9 cellular contexts compared by ENCODE assay signal in genomic region chr9:107504585-107505455, GRCh38. TPM values are rescaled to one million over a fixed set of nuclear protein-coding genes. Genes with fewer than 3 reads are reported as not detected.
DNase-seq lines count a peak whose midpoint lies in the region; ATAC-seq and TF ChIP-seq lines count a peak whose summit lies in the region.
"Had no signal": no experiment of that assay in that cellular context is flagged by ENCODE, and none has a peak within 500 bp of the region (broad histone marks: within the 10 kb centered on the region; RNA-seq: fewer than 3 reads in every experiment).

No MANE protein-coding gene starts in this region.

- DNase-seq in NCI-H146 (lab: John Stamatoyannopoulos, UW) (peak; percentile 31), NCI-H146 treated with DMSO at 0.1 percent for 48 hours (lab: John Stamatoyannopoulos, UW; ENCODE audit: unreplicated experiment) (no peak), left ventricle myocardium inferior (no peak), upper lobe of left lung (peak in 1 of 2 donors; percentile 59)
- DNase-seq in stimulated activated naive CD4-positive, alpha-beta T cell (lab: John Stamatoyannopoulos, UW) = no peak
- no peak for DNase-seq in activated CD4-positive, alpha-beta T cell treated with anti-CD3 and anti-CD28 coated beads for 1 hour
- DNase-seq: stimulated activated naive CD4-positive, alpha-beta T cell treated with Interleukin-2 at 50 U/mL for 16 hours had no signal

- no peak overlapping the region for H3K4me3 ChIP-seq in left ventricle myocardium inferior
- H3K4me3 ChIP-seq in upper lobe of left lung = no peak overlapping the region

- H3K36me3 ChIP-seq in left ventricle myocardium inferior = no peaks in the 10 kb centered on the region
- H3K36me3 ChIP-seq in upper lobe of left lung = no peaks in the 10 kb centered on the region

- 63 to 67% methylated on average over 7 of the region's 7 CpGs for WGBS in upper lobe of left lung, 2 donors

- H3K9me3 ChIP-seq in left ventricle myocardium inferior (replicated peaks) (no peaks in the 10 kb centered on the region), upper lobe of left lung (no peaks in the 10 kb centered on the region)

- TF ChIP-seq EP300 in upper lobe of left lung (IDR thresholded peaks at IDR 0.05) = no peak

- no peaks in the 10 kb centered on the region for H3K27me3 ChIP-seq in left ventricle myocardium inferior (ENCODE audit: low read depth)
- H3K27me3 ChIP-seq in upper lobe of left lung = no peaks in the 10 kb centered on the region

- H3K27ac ChIP-seq in VCaP (peak overlapping the region; percentile 90), left ventricle myocardium inferior (replicated peaks) (peak overlapping the region; percentile 24), upper lobe of left lung (peak overlapping the region in 3 of 4 donors; percentile 58 to 65 (median 59))

- ATAC-seq in upper lobe of left lung (ENCODE audit: low FRiP score in 2 of 2) (peak; percentile 55 to 83), HG03342 (IDR thresholded peaks at IDR 0.05; ENCODE audit: unreplicated experiment) (no peak)

- no peak for TF ChIP-seq POLR2A in upper lobe of left lung (IDR thresholded peaks at IDR 0.05)

- no peaks in the 10 kb centered on the region for H3K4me1 ChIP-seq in left ventricle myocardium inferior
- H3K4me1 ChIP-seq in upper lobe of left lung = peaks cover 7 to 17% (median 17%) of the 10 kb centered on the region in 4 donors

- no peak for TF ChIP-seq CTCF in VCaP (conservative IDR thresholded peaks at IDR 0.05)
- no peak for TF ChIP-seq CTCF in left ventricle myocardium inferior (IDR thresholded peaks at IDR 0.05; ENCODE audit: borderline replicate concordance)
- TF ChIP-seq CTCF in upper lobe of left lung (IDR thresholded peaks at IDR 0.05) = no peak

- intact Hi-C loops in left ventricle myocardium inferior (cut with micrococcal nuclease) = no loop called here

RNA-seq across cellular contexts. Expression of gene KLF4, which starts 15.3 kb away (rescaled TPM):
- total RNA-seq in left ventricle myocardium inferior (28.0 TPM), upper lobe of left lung (100 to 1,000 TPM in 3 of 6 donors, 10 to 100 TPM in 3; 50.3 to 213 (median 104) TPM)

Comparison
In these comparisons a context has a peak if more than half of its experiments do, and no peak if none do; other contexts are left out.
1. H3K27ac ChIP-seq: peak in every context shown above with its lines; median percentile 90 in VCaP; 59 in upper lobe of left lung; 24 in left ventricle myocardium inferior.